18 cellular contexts compared by ENCODE assay signal in genomic region chr22:23164091-23164490, GRCh38. TPM values are rescaled to one million over a fixed set of nuclear protein-coding genes. Genes with fewer than 3 reads are reported as not detected.
"Had no signal": no experiment of that assay in that cellular context is flagged by ENCODE, and none has a peak within 500 bp of the region (broad histone marks: within the 10 kb centered on the region; RNA-seq: fewer than 3 reads in every experiment).

No MANE protein-coding gene starts in this region.

- H3K36me3 ChIP-seq: breast epithelium, transverse colon had no signal

- H3K27ac Mint-ChIP-seq: activated naive CD8-positive, alpha-beta T cell treated with anti-CD3 and anti-CD28 coated beads, Interleukin-2, amount 10 ng/mL, durations not matched to agents 7 days and 5 days; endodermal cell; memory B cell; nephron; stimulated activated naive B cell treated with anti-CD40 and anti-IgM and Interleukin-4, amounts not matched to agents 10 μg/mL and 1 μg/mL and 100 μg/mL, for 72 hours; WTC11 had no signal

- FAIRE-seq: frontal cortex had no signal

- H3K9me3 ChIP-seq: breast epithelium, transverse colon had no signal

- H3K9me3 Mint-ChIP-seq: activated naive CD8-positive, alpha-beta T cell treated with anti-CD3 and anti-CD28 coated beads, Interleukin-2, amount 10 ng/mL, durations not matched to agents 7 days and 5 days; endodermal cell; immature natural killer cell; memory B cell; nephron; stimulated activated naive B cell treated with anti-CD40 and anti-IgM and Interleukin-4, amounts not matched to agents 10 μg/mL and 1 μg/mL and 100 μg/mL, for 72 hours; WTC11 had no signal

- H3K4me3 ChIP-seq: breast epithelium, transverse colon had no signal

- ATAC-seq: stimulated activated naive B cell treated with anti-CD40 and anti-IgM and Interleukin-4, amounts not matched to agents 10 μg/mL and 1 μg/mL and 100 μg/mL, for 72 hours; WTC11 had no signal

- H3K27me3 ChIP-seq: breast epithelium, transverse colon had no signal

- H3K36me3 Mint-ChIP-seq: activated naive CD8-positive, alpha-beta T cell treated with anti-CD3 and anti-CD28 coated beads, Interleukin-2, amount 10 ng/mL, durations not matched to agents 7 days and 5 days; immature natural killer cell; memory B cell; stimulated activated naive B cell treated with anti-CD40 and anti-IgM and Interleukin-4, amounts not matched to agents 10 μg/mL and 1 μg/mL and 100 μg/mL, for 72 hours; WTC11 had no signal

- DNase-seq: activated CD4-positive, alpha-beta T cell treated with anti-CD3 and anti-CD28 coated beads for 48 hours; activated CD8-positive, alpha-beta memory T cell treated with anti-CD3 and anti-CD28 coated beads for 24 hours; activated naive CD8-positive, alpha-beta T cell treated with anti-CD3 and anti-CD28 coated beads, Interleukin-2, amount 10 ng/mL, durations not matched to agents 7 days and 5 days; dermis blood vessel endothelial cell; endodermal cell; immature natural killer cell; left cardiac atrium; stimulated activated CD4-positive, alpha-beta T cell treated with anti-CD3 and anti-CD28 coated beads, Interleukin-2, amount 100 ng/mL, for 48 hours; stimulated activated naive B cell treated with anti-CD40 and anti-IgM and Interleukin-4, amounts not matched to agents 10 μg/mL and 1 μg/mL and 100 μg/mL, for 72 hours; T-helper 2 cell had no signal

- H3K27ac ChIP-seq: breast epithelium had no signal

- H3K4me1 Mint-ChIP-seq: activated naive CD8-positive, alpha-beta T cell treated with anti-CD3 and anti-CD28 coated beads, Interleukin-2, amount 10 ng/mL, durations not matched to agents 7 days and 5 days; endodermal cell; immature natural killer cell; memory B cell; nephron had no signal

- H3K4me1 ChIP-seq: breast epithelium had no signal

- H3K4me3 Mint-ChIP-seq: activated naive CD8-positive, alpha-beta T cell treated with anti-CD3 and anti-CD28 coated beads, Interleukin-2, amount 10 ng/mL, durations not matched to agents 7 days and 5 days; endodermal cell; immature natural killer cell; memory B cell; nephron; stimulated activated naive B cell treated with anti-CD40 and anti-IgM and Interleukin-4, amounts not matched to agents 10 μg/mL and 1 μg/mL and 100 μg/mL, for 72 hours; WTC11 had no signal

RNA-seq across cellular contexts. Expression of gene RSPH14, which starts 22.3 kb away (rescaled TPM):
- total RNA-seq: left cardiac atrium, osteoblast, subcutaneous adipose tissue, WTC11 had no signal
